ENCODE assay signal across 13 cellular contexts in the genomic region with DNA sequence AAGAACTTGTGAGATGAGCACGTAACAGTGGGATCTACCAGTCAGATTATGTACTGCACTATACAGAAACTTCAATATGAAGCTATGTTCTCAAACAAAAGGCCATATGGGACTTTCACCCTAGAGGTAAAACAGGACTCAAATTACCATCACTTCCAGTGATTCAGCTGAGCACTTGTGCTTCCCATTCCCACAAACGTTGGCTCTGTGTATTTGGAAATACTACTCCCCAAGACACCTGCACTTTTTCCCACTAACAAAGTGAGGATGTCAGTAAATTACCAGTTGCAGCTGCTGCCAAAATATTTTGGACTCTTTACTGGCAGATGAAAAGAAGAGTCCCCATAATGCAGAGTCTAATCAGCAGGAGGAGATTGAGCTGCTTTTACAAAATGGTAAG.
"Had no signal": no experiment of that assay in that cellular context is flagged by ENCODE, and none has a peak within 500 bp of the region (broad histone marks: within the 10 kb centered on the region; RNA-seq: fewer than 3 reads in every experiment).

No MANE protein-coding gene starts in this region.

- H3K27me3 ChIP-seq: hepatocyte, upper lobe of left lung had no signal

- H3K9me3 ChIP-seq: upper lobe of left lung had no signal

- H3K4me2 ChIP-seq: hepatocyte had no signal

- H3K4me3 ChIP-seq: hepatocyte, upper lobe of left lung had no signal

- H3K36me3 ChIP-seq: upper lobe of left lung had no signal

- ATAC-seq: activated CD8-positive, alpha-beta memory T cell treated with anti-CD3 and anti-CD28 coated beads, Interleukin-2, amount 10 ng/mL, durations not matched to agents 7 days and 5 days; activated T-cell treated with anti-CD3 and anti-CD28 coated beads, Interleukin-2, amount 50 U/mL, for 4 hours had no signal

- H3K79me2 ChIP-seq: hepatocyte had no signal

- H2AFZ ChIP-seq: hepatocyte had no signal

- FAIRE-seq: bronchial epithelial cell had no signal

- H3K4me1 ChIP-seq: upper lobe of left lung had no signal

- H3K27ac ChIP-seq: hepatocyte, upper lobe of left lung had no signal

- DNase-seq: activated CD4-positive, alpha-beta T cell treated with anti-CD3 and anti-CD28 coated beads, Interleukin-2, amount 50 U/mL, for 4 hours; activated CD4-positive, CD25-positive, alpha-beta regulatory T cell treated with anti-CD3 and anti-CD28 coated beads, Interleukin-2, amount 50 U/mL, for 72 hours; activated CD8-positive, alpha-beta memory T cell treated with anti-CD3 and anti-CD28 coated beads, Interleukin-2, amount 10 ng/mL, durations not matched to agents 7 days and 5 days; activated gamma-delta T cell; activated naive CD8-positive, alpha-beta T cell treated with anti-CD3 and anti-CD28 coated beads for 36 hours; activated T-cell treated with anti-CD3 and anti-CD28 coated beads, Interleukin-2, amount 50 U/mL, for 4 hours; aorta; endodermal cell; erythroblast; stimulated activated CD4-positive, alpha-beta T cell treated with anti-CD3 and anti-CD28 coated beads, Interleukin-12 subunit alpha, Interleukin-12 subunit beta, amount 100 ng/mL, for 4 hours; upper lobe of left lung had no signal
